ENCODE assay signal across 8 cellular contexts in the genomic region with DNA sequence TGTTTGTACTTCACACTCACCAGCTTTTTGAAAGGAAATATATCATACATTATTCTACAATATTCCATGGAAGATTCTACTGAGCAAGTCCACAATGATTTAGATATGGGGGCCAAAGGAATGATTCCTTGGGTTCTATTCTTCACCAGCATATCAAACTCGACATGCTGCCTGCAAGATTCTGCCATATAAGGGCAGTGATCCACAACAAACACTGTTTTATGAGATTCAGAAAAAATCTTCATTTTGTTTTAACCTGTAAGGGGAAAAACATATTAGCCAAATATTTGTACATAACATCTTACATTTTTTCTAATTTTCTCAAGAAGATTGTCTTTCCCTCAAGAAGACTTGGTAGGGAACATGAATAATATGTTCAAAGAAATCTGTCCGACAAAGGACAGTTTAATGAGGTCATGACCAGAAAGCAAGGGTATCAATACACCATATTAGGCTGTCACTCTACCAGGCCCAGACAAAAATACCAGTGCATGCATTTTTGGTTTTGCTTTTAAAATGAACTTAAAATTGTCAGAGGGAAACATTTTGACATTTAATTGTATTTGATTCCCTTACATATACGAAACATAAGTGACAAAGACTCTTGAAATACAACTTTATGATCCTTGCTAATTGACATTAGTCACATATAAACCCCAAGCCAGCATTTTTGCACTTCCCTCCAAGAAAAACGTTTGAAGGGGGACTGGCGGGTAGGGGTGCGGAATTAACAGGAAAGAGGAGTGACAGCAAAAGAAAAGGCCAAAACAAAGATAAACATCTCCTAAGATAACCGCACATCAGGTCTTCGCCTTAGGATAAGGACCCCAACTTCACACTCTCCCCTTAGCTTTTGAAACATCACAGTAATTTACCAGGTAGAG. TPM values are rescaled to one million over a fixed set of nuclear protein-coding genes. Genes with fewer than 3 reads are reported as not detected.
A peak's percentile ranks its signal among the peaks of the same experiment; 100 is the strongest.
DNase-seq lines count a peak whose midpoint lies in the region; ATAC-seq and TF ChIP-seq lines count a peak whose summit lies in the region.

No MANE protein-coding gene starts in this region.

- no peaks in the 10 kb centered on the region for H3K27me3 Mint-ChIP-seq in activated T-helper 17 cell treated with anti-CD3 and anti-CD28 coated beads, Interleukin-2, amount 50 U/mL, for 72 hours

- peaks cover 79% of the 10 kb centered on the region for H3K36me3 Mint-ChIP-seq in activated T-helper 17 cell treated with anti-CD3 and anti-CD28 coated beads, Interleukin-2, amount 50 U/mL, for 72 hours (ENCODE audit: low read depth)

- no peak for TF ChIP-seq CTCF in 22Rv1 (IDR thresholded peaks at IDR 0.05)

- no peak for DNase-seq in H7
- DNase-seq in iPS-NIHi7 (ENCODE audit: extremely low spot score) = peak; percentile 8
- no peak for DNase-seq in substantia nigra (lab: John Stamatoyannopoulos, UW)
- no peak for DNase-seq in SHP77 (lab: John Stamatoyannopoulos, UW)
- no peak for DNase-seq in A172 (ENCODE audit: low spot score)

- no peak for ATAC-seq in activated T-helper 17 cell treated with anti-CD3 and anti-CD28 coated beads, Interleukin-2, amount 50 U/mL, for 72 hours (replicated peaks)
- no peak for ATAC-seq in GM21717 (IDR thresholded peaks at IDR 0.05; ENCODE audit: unreplicated experiment)

- H3K4me3 ChIP-seq in H7 (ENCODE audit: insufficient read depth, low read depth, low read length) = peak overlapping the region; percentile 92

- H3K4me3 Mint-ChIP-seq in activated T-helper 17 cell treated with anti-CD3 and anti-CD28 coated beads, Interleukin-2, amount 50 U/mL, for 72 hours = peak overlapping the region; percentile 91

- peak overlapping the region; percentile 87 for H3K27ac Mint-ChIP-seq in activated T-helper 17 cell treated with anti-CD3 and anti-CD28 coated beads, Interleukin-2, amount 50 U/mL, for 72 hours

- H3K27ac ChIP-seq in 22Rv1 = peak overlapping the region; percentile 83
- H3K27ac ChIP-seq in substantia nigra (ENCODE audit: low read depth, low read length, poor library complexity, severe bottlenecking) = peak overlapping the region; percentile 94

- peaks cover 4% of the 10 kb centered on the region; the same call in 1 of the 2 replicates for H3K36me3 ChIP-seq in H7 (replicated peaks; ENCODE audit: control insufficient read depth, insufficient read depth, low read length)

- H3K4me1 Mint-ChIP-seq in activated T-helper 17 cell treated with anti-CD3 and anti-CD28 coated beads, Interleukin-2, amount 50 U/mL, for 72 hours = peaks cover 44% of the 10 kb centered on the region

- no peaks in the 10 kb centered on the region for H3K27me3 ChIP-seq in H7 (ENCODE audit: control insufficient read depth, insufficient read depth, low read length)

- H3K9me3 Mint-ChIP-seq in activated T-helper 17 cell treated with anti-CD3 and anti-CD28 coated beads, Interleukin-2, amount 50 U/mL, for 72 hours = no peaks in the 10 kb centered on the region

RNA-seq across cellular contexts. Expression of a gene that starts 1.0 kb away (rescaled TPM):
- 55.4 and 83.0 TPM in 2 replicates for total RNA-seq in H7 (2014; rRNA removed; shearing (Covaris generic))
- 100 to 1,000 TPM in 1 of 2 donors, 10 to 100 TPM in 1; 64.1 to 101 TPM for total RNA-seq in activated T-helper 17 cell treated with anti-CD3 and anti-CD28 coated beads, Interleukin-2, amount 50 U/mL, for 72 hours
- total RNA-seq in A172 (2014; rRNA removed; shearing (Covaris generic)) = 44.9 and 63.7 TPM in 2 replicates

RNA-seq across cellular contexts. Expression of a gene that starts 1.5 kb away (rescaled TPM):
- total RNA-seq in H7 (2014; rRNA removed; shearing (Covaris generic)) = 24.0 and 39.9 TPM in 2 replicates
- 10 to 100 TPM; 51.3 to 77.4 TPM for total RNA-seq in activated T-helper 17 cell treated with anti-CD3 and anti-CD28 coated beads, Interleukin-2, amount 50 U/mL, for 72 hours
- 24.9 and 48.4 TPM in 2 replicates for total RNA-seq in A172 (2014; rRNA removed; shearing (Covaris generic))
